ENCODE assay signal across 26 cellular contexts in the genomic region with DNA sequence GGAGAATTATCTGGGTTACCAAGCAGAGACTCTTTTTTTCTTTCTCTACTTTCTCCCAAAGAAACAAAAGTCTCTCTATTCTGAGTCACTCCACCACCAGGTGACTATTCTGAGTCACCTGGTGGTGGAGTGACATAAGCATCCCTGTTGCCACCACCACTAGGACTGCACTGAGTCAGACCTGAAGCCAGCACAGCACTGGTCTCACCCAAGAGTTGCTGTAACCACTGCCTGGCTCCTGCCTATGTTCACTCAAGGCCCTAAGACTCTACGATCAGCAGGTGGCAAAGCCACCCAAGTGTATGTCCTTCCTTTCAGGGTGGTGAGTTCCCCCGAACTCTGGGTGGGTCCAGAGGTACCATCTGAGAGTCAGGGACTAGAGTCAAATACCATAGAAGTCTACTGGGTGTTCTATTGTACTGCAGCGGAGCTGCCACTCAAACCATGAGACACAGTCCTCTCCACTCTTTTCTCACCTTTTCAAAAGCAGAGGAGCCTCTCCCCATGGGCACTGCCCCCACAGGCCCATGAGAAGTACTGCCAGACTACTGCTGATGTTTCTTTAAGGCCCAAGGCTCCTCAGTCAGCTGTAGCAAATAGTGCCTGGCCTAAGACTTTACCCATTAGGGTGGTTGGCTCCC.
A peak's percentile ranks its signal among the peaks of the same experiment; 100 is the strongest.
DNase-seq lines count a peak whose midpoint lies in the region; ATAC-seq and TF ChIP-seq lines count a peak whose summit lies in the region.
"Had no signal": no experiment of that assay in that cellular context is flagged by ENCODE, and none has a peak within 500 bp of the region (broad histone marks: within the 10 kb centered on the region; RNA-seq: fewer than 3 reads in every experiment).

No MANE protein-coding gene starts in this region.

- peaks cover 0 to 10% of the 10 kb centered on the region in 2 experiments; a peak in 2 of 4 replicates for H3K4me1 ChIP-seq in HCT116 (ENCODE audit: control insufficient read depth in 1 of 2, insufficient read depth in 2 of 2, low read length in 2 of 2)
- no peaks in the 10 kb centered on the region for H3K4me1 ChIP-seq in neural progenitor cell
- H3K4me1 ChIP-seq in heart right ventricle, result no peaks in the 10 kb centered on the region
- H3K4me1 ChIP-seq: body of pancreas, HAP-1, spleen, uterus had no signal

- no peaks in the 10 kb centered on the region for H3K4me1 Mint-ChIP-seq in activated naive CD4-positive, alpha-beta T cell treated with anti-CD3 and anti-CD28 coated beads for 36 hours (ENCODE audit: low read depth)
- H3K4me1 Mint-ChIP-seq in neural progenitor cell, result no peaks in the 10 kb centered on the region
- H3K4me1 Mint-ChIP-seq: naive B cell had no signal

- TF ChIP-seq RAD21 in HCT116 (IDR thresholded peaks at IDR 0.05; ENCODE audit: low read depth), result no peak

- H3K27ac ChIP-seq in HCT116 (ENCODE audit: low read depth, low read length) (no peak overlapping the region), neural progenitor cell (no peak overlapping the region), heart right ventricle (no peak overlapping the region)
- H3K27ac ChIP-seq: body of pancreas, HL-60, spleen, uterus had no signal

- CTCF ChIA-PET in activated naive CD4-positive, alpha-beta T cell treated with anti-CD3 and anti-CD28 coated beads for 36 hours (lab: Charles Lee), result no interaction called here
- CTCF ChIA-PET in HCT116 (lab: Charles Lee), result no interaction called here

- H3K27me3 ChIP-seq in HCT116 (ENCODE audit: insufficient read depth, low read length) (no peaks in the 10 kb centered on the region), neural progenitor cell (no peaks in the 10 kb centered on the region), heart right ventricle (no peaks in the 10 kb centered on the region)
- H3K27me3 ChIP-seq: body of pancreas, spleen, uterus had no signal

- no peaks in the 10 kb centered on the region for H3K36me3 ChIP-seq in HCT116 (ENCODE audit: control insufficient read depth in 1 of 2, insufficient read depth in 2 of 2, low read length in 2 of 2)
- H3K36me3 ChIP-seq in neural progenitor cell, result no peaks in the 10 kb centered on the region
- H3K36me3 ChIP-seq in heart right ventricle, result no peaks in the 10 kb centered on the region
- H3K36me3 ChIP-seq: HAP-1, spleen, uterus had no signal

- no peak for TF ChIP-seq POLR2A in HCT116 (IDR thresholded peaks at IDR 0.05; ENCODE audit: borderline replicate concordance, extremely low read depth, insufficient read depth, insufficient read length)

- H3K9me3 Mint-ChIP-seq in activated naive CD4-positive, alpha-beta T cell treated with anti-CD3 and anti-CD28 coated beads for 36 hours, result no peaks in the 10 kb centered on the region
- H3K9me3 Mint-ChIP-seq in neural progenitor cell, result peaks cover 12% of the 10 kb centered on the region

- WGBS in heart right ventricle, 2 donors, result 66 to 80% methylated on average over 3 of the region's 3 CpGs

- H3K4me2 ChIP-seq in HCT116 (ENCODE audit: low read length) (peak overlapping the region; percentile 43; the same call in 1 of the 2 replicates), neural progenitor cell (no peak overlapping the region)

- no peaks in the 10 kb centered on the region for H3K79me2 ChIP-seq in HCT116 (ENCODE audit: insufficient read depth, low read length)
- no peaks in the 10 kb centered on the region for H3K79me2 ChIP-seq in neural progenitor cell (ENCODE audit: low read depth)

- H3F3A ChIP-seq in neural progenitor cell (ENCODE audit: low read depth), result no peaks in the 10 kb centered on the region

- no peak overlapping the region for H2AFZ ChIP-seq in HCT116 (ENCODE audit: low read depth, low read length, poor library complexity, severe bottlenecking)
- no peak overlapping the region for H2AFZ ChIP-seq in neural progenitor cell (replicated peaks)

- H3K9me3 ChIP-seq in HCT116 (ENCODE audit: control insufficient read depth in 1 of 2, insufficient read depth in 1 of 2, low read depth in 1 of 2, low read length in 2 of 2) (no peaks in the 10 kb centered on the region), neural progenitor cell (ENCODE audit: low read depth) (peaks cover 4% of the 10 kb centered on the region), heart right ventricle (peaks cover 0 to 4% (median 0%) of the 10 kb centered on the region in 11 donors)
- H3K9me3 ChIP-seq: body of pancreas, HAP-1, uterus had no signal

- DNase-seq in activated naive CD4-positive, alpha-beta T cell treated with anti-CD3 and anti-CD28 coated beads for 36 hours, result peak; percentile 9
- no peak for DNase-seq in activated naive CD4-positive, alpha-beta T cell (lab: John Stamatoyannopoulos, UW)
- DNase-seq in HCT116 (ENCODE audit: low read depth, low spot score) (peak; percentile 36), RKO (ENCODE audit: low spot score) (peak; percentile 23), neural progenitor cell (ENCODE audit: low spot score) (no peak), SIG-M5 (lab: John Stamatoyannopoulos, UW) (no peak), heart right ventricle (no peak)
- DNase-seq: activated CD4-positive, CD25-positive, alpha-beta regulatory T cell; body of pancreas; COR-L47; effector memory CD8-positive, alpha-beta T cell; IMR-90; left colon; naive B cell; NCI-H1105 treated with DMSO at 0.1 percent for 48 hours; NCI-H2081; NCI-H82; retina; spleen; stimulated activated CD8-positive, alpha-beta memory T cell treated with anti-CD3 and anti-CD28 coated beads, Interleukin-4, amount 100 ng/mL, for 48 hours; uterus had no signal

- no peaks in the 10 kb centered on the region for H3K36me3 Mint-ChIP-seq in activated naive CD4-positive, alpha-beta T cell treated with anti-CD3 and anti-CD28 coated beads for 36 hours (ENCODE audit: low read depth)
- H3K36me3 Mint-ChIP-seq in neural progenitor cell, result no peaks in the 10 kb centered on the region
- H3K36me3 Mint-ChIP-seq: naive B cell had no signal

- no peak overlapping the region for H3K27ac Mint-ChIP-seq in activated naive CD4-positive, alpha-beta T cell treated with anti-CD3 and anti-CD28 coated beads for 36 hours
- H3K27ac Mint-ChIP-seq in neural progenitor cell, result peak overlapping the region; percentile 55
- H3K27ac Mint-ChIP-seq: activated T-helper 2 cell treated with anti-CD3 and anti-CD28 coated beads, Interferon-gamma antibody, Interleukin-2, Interleukin-4, amounts not matched to agents 10 μg/mL and 5 μg/mL and 100 μg/mL, durations not matched to agents 14 hours and 24 hours and 36 hours; effector memory CD8-positive, alpha-beta T cell; naive B cell had no signal

- H3K9me2 ChIP-seq in HCT116 (ENCODE audit: insufficient read depth), result no peaks in the 10 kb centered on the region

- ATAC-seq in HCT116, result peak; percentile 93
- ATAC-seq in heart right ventricle, result no peak
- ATAC-seq in HG02623 (IDR thresholded peaks at IDR 0.05; ENCODE audit: unreplicated experiment), result no peak
- ATAC-seq: body of pancreas; effector memory CD8-positive, alpha-beta T cell; left colon; Right ventricle myocardium inferior had no signal

- no peaks in the 10 kb centered on the region for H3K27me3 Mint-ChIP-seq in activated naive CD4-positive, alpha-beta T cell treated with anti-CD3 and anti-CD28 coated beads for 36 hours (ENCODE audit: low read depth)
- H3K27me3 Mint-ChIP-seq in neural progenitor cell (ENCODE audit: insufficient read depth, low read depth), result no peaks in the 10 kb centered on the region
- H3K27me3 Mint-ChIP-seq: effector memory CD8-positive, alpha-beta T cell; naive B cell had no signal

- no TSS peak for BruUV-seq in HCT116 (replicated peaks; lab: Mats Ljungman, UMichigan)

- H4K20me1 ChIP-seq in HCT116 (ENCODE audit: insufficient read depth), result no peaks in the 10 kb centered on the region
- no peaks in the 10 kb centered on the region for H4K20me1 ChIP-seq in neural progenitor cell (ENCODE audit: low read depth)

- H3K4me3 ChIP-seq in HCT116 (replicated peaks in 1 of 2; ENCODE audit: low read depth in 1 of 2, low read length in 2 of 2) (no peak overlapping the region), neural progenitor cell (no peak overlapping the region), heart right ventricle (no peak overlapping the region)
- H3K4me3 ChIP-seq: body of pancreas, HAP-1, spleen, uterus had no signal

- POLR2A ChIA-PET in HCT116 (lab: Charles Lee), result no interaction called here

- RAD21 ChIA-PET in HCT116 (lab: Charles Lee; ENCODE audit: low non-redundant PET in 1 of 2, low total read pairs in 2 of 2, uncharacterized antibody in 2 of 2, unreplicated experiment in 2 of 2), result no interaction called here

- H3K4me3 Mint-ChIP-seq in activated naive CD4-positive, alpha-beta T cell treated with anti-CD3 and anti-CD28 coated beads for 36 hours, result no peak overlapping the region
- H3K4me3 Mint-ChIP-seq in neural progenitor cell, result no peak overlapping the region
- H3K4me3 Mint-ChIP-seq: effector memory CD8-positive, alpha-beta T cell; naive B cell had no signal

- intact Hi-C loops in activated naive CD4-positive, alpha-beta T cell treated with anti-CD3 and anti-CD28 coated beads for 36 hours (cut with micrococcal nuclease), result no loop called here
- intact Hi-C loops in HCT116 (cut with micrococcal nuclease), result no loop called here
- intact Hi-C loops in heart right ventricle (cut with DNase I), result no loop called here

- no peak overlapping the region for H3K9ac ChIP-seq in HCT116 (ENCODE audit: low read length)
- no peak overlapping the region for H3K9ac ChIP-seq in neural progenitor cell

- no peak for TF ChIP-seq CTCF in HCT116 (IDR thresholded peaks at IDR 0.05 in 2 of 3, conservative IDR thresholded peaks at IDR 0.05 in 1 of 3; ENCODE audit: borderline replicate concordance in 1 of 3, insufficient read depth in 1 of 3, low read depth in 2 of 3, low read length in 2 of 3)
- no peak for TF ChIP-seq CTCF in neural progenitor cell (IDR thresholded peaks at IDR 0.05)
- no peak for TF ChIP-seq CTCF in heart right ventricle (IDR thresholded peaks at IDR 0.05)

TF ChIP-seq in HCT116, 20 proteins besides CTCF, POLR2A, EP300 and RAD21:
- no peak for TF ChIP-seq SIN3A (IDR thresholded peaks at IDR 0.05; ENCODE audit: low read depth)
- TF ChIP-seq FOSL1 (IDR thresholded peaks at IDR 0.05; ENCODE audit: low read depth), result peak; percentile 41; the same call in 1 of the 2 replicates

Comparison
In these comparisons a context has a peak if more than half of its experiments do, and no peak if none do; other contexts are left out.
1. DNase-seq: peak in activated naive CD4-positive, alpha-beta T cell treated with anti-CD3 and anti-CD28 coated beads for 36 hours (single experiment), HCT116 (single experiment) and RKO (single experiment); none in activated naive CD4-positive, alpha-beta T cell (0 of 4), neural progenitor cell (single experiment), SIG-M5 (single experiment) and heart right ventricle (0 of 2).